1 cellular context compared by ENCODE assay signal in genomic region chr21:37231671-37232070, GRCh38.
A peak's percentile ranks its signal among the peaks of the same experiment; 100 is the strongest.
TF ChIP-seq lines count a peak whose summit lies in the region.

No MANE protein-coding gene starts in this region.

TF ChIP-seq in HepG2, 621 proteins besides CTCF, POLR2A, EP300 and RAD21 (continued from another document):
- TF ChIP-seq AGO2 (optimal IDR thresholded peaks at IDR 0.05; ENCODE audit: low read depth, low read length) (peak; percentile 80), WIZ (CRISPR knock-in tag; IDR thresholded peaks at IDR 0.05) (no peak)
